Comparison of ENCODE assay signal across 27 cellular contexts in the genomic region with DNA sequence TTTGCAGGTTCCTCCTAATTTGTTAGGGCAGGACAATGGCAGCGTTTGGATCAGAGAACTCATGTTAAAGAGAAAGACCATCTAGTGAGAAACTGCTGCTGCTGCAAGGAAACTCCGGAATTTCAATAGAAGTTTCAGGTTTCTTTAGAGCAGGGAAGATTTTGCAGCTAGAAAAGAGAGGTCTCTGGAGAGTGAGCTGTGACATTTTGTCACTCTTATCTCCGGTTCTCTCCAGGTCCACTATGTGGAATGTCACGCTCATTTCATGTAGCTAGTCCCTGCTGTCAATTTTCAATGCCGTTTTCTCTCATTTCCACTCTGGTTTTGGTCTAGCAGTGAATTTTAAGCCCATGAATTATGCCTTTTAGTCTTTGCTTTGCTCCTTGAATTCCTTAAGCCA. TPM values are rescaled to one million over a fixed set of nuclear protein-coding genes. Genes with fewer than 3 reads are reported as not detected.
DNase-seq lines count a peak whose midpoint lies in the region; TF ChIP-seq lines count a peak whose summit lies in the region.
"Had no signal": no experiment of that assay in that cellular context is flagged by ENCODE, and none has a peak within 500 bp of the region (broad histone marks: within the 10 kb centered on the region; RNA-seq: fewer than 3 reads in every experiment).

No MANE protein-coding gene starts in this region.

- POLR2A ChIA-PET in CD4-positive, alpha-beta memory T cell (lab: Charles Lee; ENCODE audit: partially characterized antibody) = no interaction called here

- TF ChIP-seq POLR2A in adrenal gland (IDR thresholded peaks at IDR 0.05) = no peak

- H3K9ac ChIP-seq in HUES6 (ENCODE audit: low read length) = peak overlapping the region; percentile 11
- H3K9ac ChIP-seq in mesendoderm (ENCODE audit: low read length) = no peak overlapping the region

- H2BK120ac ChIP-seq in mesendoderm (ENCODE audit: low read depth, low read length) = no peak overlapping the region

- H3K9me3 Mint-ChIP-seq in CD4-positive, alpha-beta memory T cell = peaks cover 0 to 5% (median 3%) of the 10 kb centered on the region in 8 donors
- H3K9me3 Mint-ChIP-seq: activated naive CD8-positive, alpha-beta T cell treated with anti-CD3 and anti-CD28 coated beads for 36 hours; activated T-cell treated with anti-CD3 and anti-CD28 coated beads, Interleukin-2, amount 50 U/mL, for 24 hours; CD4-positive, alpha-beta T cell; T-helper 1 cell treated with Interleukin-12 subunit alpha and Interleukin-12 subunit beta and Interleukin-4 antibody, amounts not matched to agents 30 μg/mL and 1 μg/mL, for 36 hours had no signal

- H3K4me2 ChIP-seq in mesendoderm (ENCODE audit: low read length) = no peak overlapping the region
- no peak overlapping the region for H3K4me2 ChIP-seq in osteoblast (ENCODE audit: insufficient read depth, low read length)
- H3K4me2 ChIP-seq: hepatocyte, PC-9 had no signal

- peak overlapping the region; percentile 80 for H3K18ac ChIP-seq in mesendoderm (ENCODE audit: low read length)

- H3K4me1 Mint-ChIP-seq in CD4-positive, alpha-beta memory T cell = no peaks in the 10 kb centered on the region
- H3K4me1 Mint-ChIP-seq: activated naive CD8-positive, alpha-beta T cell treated with anti-CD3 and anti-CD28 coated beads for 36 hours; central memory CD8-positive, alpha-beta T cell; naive B cell had no signal

- H3K79me1 ChIP-seq in mesendoderm (ENCODE audit: low read length) = no peaks in the 10 kb centered on the region

- H4K8ac ChIP-seq in mesendoderm (ENCODE audit: low read depth, low read length) = no peak overlapping the region

- H4K5ac ChIP-seq in mesendoderm (ENCODE audit: low read length) = no peak overlapping the region

- no peak overlapping the region for H2BK15ac ChIP-seq in mesendoderm (replicated peaks; ENCODE audit: low read depth)

- H3K4me3 ChIP-seq in HUES6 (ENCODE audit: low read depth, low read length) = peak overlapping the region; percentile 18; the same call in 1 of the 2 replicates
- no peak overlapping the region for H3K4me3 ChIP-seq in ectodermal cell (ENCODE audit: insufficient read depth, low read depth, low read length)
- H3K4me3 ChIP-seq in mesendoderm (ENCODE audit: low read length) = no peak overlapping the region
- H3K4me3 ChIP-seq in osteoblast (ENCODE audit: insufficient read depth, low read length) = no peak overlapping the region
- H3K4me3 ChIP-seq in adrenal gland = no peak overlapping the region
- H3K4me3 ChIP-seq in ascending aorta = no peak overlapping the region
- no peak overlapping the region for H3K4me3 ChIP-seq in CD4-positive, alpha-beta memory T cell (ENCODE audit: low read length in 2 of 2)
- H3K4me3 ChIP-seq: gastroesophageal sphincter, hepatocyte, PC-9, SK-N-MC, tibial artery had no signal

- peak overlapping the region; percentile 64 for H3K27ac ChIP-seq in HUES6 (ENCODE audit: low read depth, low read length)
- H3K27ac ChIP-seq in ectodermal cell (ENCODE audit: insufficient read depth, low read depth, low read length, poor library complexity, severe bottlenecking) = peak overlapping the region; percentile 79
- H3K27ac ChIP-seq in mesendoderm (ENCODE audit: low read depth, low read length) = peak overlapping the region; percentile 95
- H3K27ac ChIP-seq in osteoblast (ENCODE audit: low read depth, low read length) = no peak overlapping the region
- H3K27ac ChIP-seq in adrenal gland = no peak overlapping the region
- H3K27ac ChIP-seq in ascending aorta = no peak overlapping the region
- no peak overlapping the region for H3K27ac ChIP-seq in CD4-positive, alpha-beta memory T cell (ENCODE audit: low read depth, low read length)
- H3K27ac ChIP-seq: gastroesophageal sphincter, hepatocyte, PC-9, SK-N-MC, tibial artery had no signal

- no peaks in the 10 kb centered on the region for H3K27me3 Mint-ChIP-seq in CD4-positive, alpha-beta memory T cell
- H3K27me3 Mint-ChIP-seq: activated naive CD8-positive, alpha-beta T cell treated with anti-CD3 and anti-CD28 coated beads for 36 hours; activated T-cell treated with anti-CD3 and anti-CD28 coated beads, Interleukin-2, amount 50 U/mL, for 24 hours; CD4-positive, alpha-beta T cell; central memory CD8-positive, alpha-beta T cell; naive B cell had no signal

- H3K36me3 ChIP-seq in HUES6 (ENCODE audit: control insufficient read depth, insufficient read depth, low read length) = no peaks in the 10 kb centered on the region
- H3K36me3 ChIP-seq in ectodermal cell (ENCODE audit: control insufficient read depth, insufficient read depth, low read length) = no peaks in the 10 kb centered on the region
- no peaks in the 10 kb centered on the region for H3K36me3 ChIP-seq in mesendoderm (ENCODE audit: control insufficient read depth, insufficient read depth, low read length)
- H3K36me3 ChIP-seq in osteoblast (ENCODE audit: insufficient read depth, low read length) = peaks cover 15% of the 10 kb centered on the region
- no peaks in the 10 kb centered on the region for H3K36me3 ChIP-seq in adrenal gland (replicated peaks in 1 of 2)
- no peaks in the 10 kb centered on the region for H3K36me3 ChIP-seq in ascending aorta
- no peaks in the 10 kb centered on the region for H3K36me3 ChIP-seq in CD4-positive, alpha-beta memory T cell (ENCODE audit: insufficient read depth, low read length)
- H3K36me3 ChIP-seq: gastroesophageal sphincter, tibial artery had no signal

- no peaks in the 10 kb centered on the region for H3K27me3 ChIP-seq in HUES6 (ENCODE audit: control insufficient read depth, insufficient read depth, low read length)
- H3K27me3 ChIP-seq in ectodermal cell (ENCODE audit: control insufficient read depth, insufficient read depth, low read length, poor library complexity, severe bottlenecking) = no peaks in the 10 kb centered on the region
- no peaks in the 10 kb centered on the region for H3K27me3 ChIP-seq in mesendoderm (ENCODE audit: insufficient read depth, low read length, poor library complexity)
- no peaks in the 10 kb centered on the region for H3K27me3 ChIP-seq in osteoblast (ENCODE audit: insufficient read depth, low read length)
- no peaks in the 10 kb centered on the region for H3K27me3 ChIP-seq in adrenal gland
- no peaks in the 10 kb centered on the region for H3K27me3 ChIP-seq in ascending aorta
- no peaks in the 10 kb centered on the region for H3K27me3 ChIP-seq in CD4-positive, alpha-beta memory T cell (ENCODE audit: insufficient read depth, low read length)
- H3K27me3 ChIP-seq: gastroesophageal sphincter, hepatocyte, tibial artery had no signal

- H2AFZ ChIP-seq in osteoblast (ENCODE audit: low read length) = peak overlapping the region; percentile 6
- H2AFZ ChIP-seq: hepatocyte, PC-9 had no signal

- H3K56ac ChIP-seq in mesendoderm (ENCODE audit: low read length) = peak overlapping the region; percentile 66

- intact Hi-C loops in adrenal gland (cut with DNase I) (no loop called here), ascending aorta (cut with DNase I) (loop anchor here (10.0 kb wide), 2 partner anchors 240 to 700 kb away; partner anchors contain the start of gene UFM1)
- intact Hi-C loops in CD4-positive, alpha-beta memory T cell (cut with micrococcal nuclease) = no loop called here

- H3K27ac Mint-ChIP-seq in CD4-positive, alpha-beta memory T cell = no peak overlapping the region
- H3K27ac Mint-ChIP-seq: activated naive CD8-positive, alpha-beta T cell treated with anti-CD3 and anti-CD28 coated beads for 36 hours; activated T-cell treated with anti-CD3 and anti-CD28 coated beads, Interleukin-2, amount 50 U/mL, for 24 hours; CD4-positive, alpha-beta T cell; naive B cell; T-helper 1 cell treated with Interleukin-12 subunit alpha and Interleukin-12 subunit beta and Interleukin-4 antibody, amounts not matched to agents 30 μg/mL and 1 μg/mL, for 36 hours had no signal

- CTCF ChIA-PET in CD4-positive, alpha-beta memory T cell (lab: Charles Lee; ENCODE audit: partially characterized antibody) = no interaction called here

- no peak overlapping the region for H3K4ac ChIP-seq in mesendoderm (ENCODE audit: low read depth, low read length)

- H3K23ac ChIP-seq in mesendoderm (ENCODE audit: low read length) = no peak overlapping the region

- H4K20me1 ChIP-seq in osteoblast (ENCODE audit: insufficient read depth, low read length) = no peaks in the 10 kb centered on the region

- DNase-seq in mesendoderm (peak; percentile 95), osteoblast (ENCODE audit: insufficient read length, low spot score, missing footprints) (no peak), adrenal gland (no peak), ascending aorta (ENCODE audit: low spot score in 2 of 2) (no peak), occipital lobe (lab: John Stamatoyannopoulos, UW) (no peak)
- DNase-seq in CD4-positive, alpha-beta memory T cell = no peak
- DNase-seq: activated CD4-positive, alpha-beta T cell treated with anti-CD3 and anti-CD28 coated beads, Interleukin-2, amount 50 U/mL, for 1 hour; activated CD4-positive, CD25-positive, alpha-beta regulatory T cell; activated gamma-delta T cell; activated naive CD8-positive, alpha-beta T cell treated with anti-CD3 and anti-CD28 coated beads for 36 hours; activated T-cell treated with anti-CD3 and anti-CD28 coated beads, Interleukin-2, amount 50 U/mL, for 24 hours; CD4-positive, alpha-beta T cell; H7; naive B cell; NCI-H1417 treated with DMSO at 0.1 percent for 48 hours; NCI-H2081; PC-9; right cardiac atrium; stimulated activated CD4-positive, alpha-beta T cell treated with anti-CD3 and anti-CD28 coated beads, Interleukin-4, amount 100 ng/mL, for 24 hours; tibial artery had no signal

- no peak for TF ChIP-seq CTCF in osteoblast (IDR thresholded peaks at IDR 0.05; ENCODE audit: extremely low read depth, low read depth, low read length)
- TF ChIP-seq CTCF in adrenal gland (IDR thresholded peaks at IDR 0.05) = no peak
- no peak for TF ChIP-seq CTCF in ascending aorta (IDR thresholded peaks at IDR 0.05)

- no peaks in the 10 kb centered on the region for H3K9me3 ChIP-seq in HUES6 (ENCODE audit: control insufficient read depth, insufficient read depth, low read depth, low read length)
- H3K9me3 ChIP-seq in ectodermal cell (ENCODE audit: control insufficient read depth, low read length) = no peaks in the 10 kb centered on the region
- no peaks in the 10 kb centered on the region for H3K9me3 ChIP-seq in osteoblast (ENCODE audit: low read depth, low read length)
- no peaks in the 10 kb centered on the region for H3K9me3 ChIP-seq in adrenal gland (replicated peaks in 1 of 3)
- H3K9me3 ChIP-seq in ascending aorta = no peaks in the 10 kb centered on the region
- no peaks in the 10 kb centered on the region for H3K9me3 ChIP-seq in CD4-positive, alpha-beta memory T cell (ENCODE audit: control insufficient read depth in 1 of 2, low read length in 2 of 2)
- H3K9me3 ChIP-seq: gastroesophageal sphincter, tibial artery had no signal

- H3K4me1 ChIP-seq in HUES6 (ENCODE audit: control insufficient read depth, insufficient read depth, low read length) (peaks cover 21% of the 10 kb centered on the region), ectodermal cell (ENCODE audit: control insufficient read depth, insufficient read depth, low read length) (peaks cover 27% of the 10 kb centered on the region), mesendoderm (ENCODE audit: control insufficient read depth, low read depth, low read length) (peaks cover 4% of the 10 kb centered on the region), osteoblast (ENCODE audit: insufficient read depth, low read length) (peaks cover 24% of the 10 kb centered on the region), adrenal gland (replicated peaks in 1 of 2) (no peaks in the 10 kb centered on the region), ascending aorta (no peaks in the 10 kb centered on the region)
- no peaks in the 10 kb centered on the region for H3K4me1 ChIP-seq in CD4-positive, alpha-beta memory T cell (ENCODE audit: insufficient read depth, low read length)
- H3K4me1 ChIP-seq: gastroesophageal sphincter had no signal

- no peak overlapping the region for H3K4me3 Mint-ChIP-seq in CD4-positive, alpha-beta memory T cell
- H3K4me3 Mint-ChIP-seq: activated naive CD8-positive, alpha-beta T cell treated with anti-CD3 and anti-CD28 coated beads for 36 hours; activated T-cell treated with anti-CD3 and anti-CD28 coated beads, Interleukin-2, amount 50 U/mL, for 24 hours; CD4-positive, alpha-beta T cell; central memory CD8-positive, alpha-beta T cell; naive B cell; T-helper 1 cell treated with Interleukin-12 subunit alpha and Interleukin-12 subunit beta and Interleukin-4 antibody, amounts not matched to agents 30 μg/mL and 1 μg/mL, for 36 hours had no signal

- WGBS in ectodermal cell, 2 experiments = 29 to 38% methylated on average over 5 of the region's 5 CpGs
- no CpG with 5 or more reads among the region's 5 CpGs for WGBS in mesendoderm (ENCODE audit: extremely low coverage, insufficient coverage, low lambda C conversion rate)
- 24 to 32% (median 28%) methylated on average over 5 of the region's 5 CpGs for WGBS in adrenal gland, 4 donors

- H3K79me2 ChIP-seq in mesendoderm (ENCODE audit: control insufficient read depth, insufficient read depth, low read length) (no peaks in the 10 kb centered on the region), osteoblast (ENCODE audit: insufficient read depth, low read length) (no peaks in the 10 kb centered on the region)
- H3K79me2 ChIP-seq: hepatocyte had no signal

- H2BK5ac ChIP-seq in mesendoderm (ENCODE audit: low read length) = peak overlapping the region; percentile 98

- no peaks in the 10 kb centered on the region for H3K36me3 Mint-ChIP-seq in CD4-positive, alpha-beta memory T cell
- H3K36me3 Mint-ChIP-seq: activated naive CD8-positive, alpha-beta T cell treated with anti-CD3 and anti-CD28 coated beads for 36 hours; naive B cell had no signal

- no peak overlapping the region for H2AK5ac ChIP-seq in mesendoderm (ENCODE audit: low read length)

RNA-seq across cellular contexts. Expression of gene POSTN, which starts 46.6 kb away (rescaled TPM):
- polyA plus RNA-seq in ectodermal cell (2013, experiment 1 of 4) = 0.76 TPM
- 0.28 TPM for polyA plus RNA-seq in ectodermal cell (2013, experiment 2 of 4)
- polyA plus RNA-seq in ectodermal cell (2013, experiment 3 of 4) = 2.8 TPM
- polyA plus RNA-seq in ectodermal cell (2013, experiment 4 of 4) = 3.3 TPM
- polyA plus RNA-seq in mesendoderm (2013, experiment 1 of 2) = 2.3 TPM
- 2.7 TPM for polyA plus RNA-seq in mesendoderm (2013, experiment 2 of 2)
- total RNA-seq in osteoblast (1,081 and 1,287 TPM in 2 replicates), adrenal gland (10 to 100 TPM in 1 of 8 donors, 1 to 10 TPM in 7; 1.8 to 20.0 (median 7.1) TPM), ascending aorta (149 TPM), occipital lobe (3.4 TPM)
- 10 to 100 TPM in 1 of 3 donors, 1 to 10 TPM in 2; 4.5 to 20.2 (median 9.1) TPM for polyA plus RNA-seq in adrenal gland
- not detected for total RNA-seq in CD4-positive, alpha-beta memory T cell
- polyA plus RNA-seq in CD4-positive, alpha-beta memory T cell = not detected
- total RNA-seq: activated naive CD8-positive, alpha-beta T cell treated with anti-CD3 and anti-CD28 coated beads for 36 hours; CD4-positive, alpha-beta T cell; PC-9 had no signal

Comparison
In these comparisons a context has a peak if more than half of its experiments do, and no peak if none do; other contexts are left out.
1. H3K27ac ChIP-seq: peak in HUES6 (single experiment), ectodermal cell (single experiment) and mesendoderm (single experiment); none in osteoblast (single experiment), adrenal gland (0 of 5), ascending aorta (0 of 2) and CD4-positive, alpha-beta memory T cell (single experiment).